In the genomic region with DNA sequence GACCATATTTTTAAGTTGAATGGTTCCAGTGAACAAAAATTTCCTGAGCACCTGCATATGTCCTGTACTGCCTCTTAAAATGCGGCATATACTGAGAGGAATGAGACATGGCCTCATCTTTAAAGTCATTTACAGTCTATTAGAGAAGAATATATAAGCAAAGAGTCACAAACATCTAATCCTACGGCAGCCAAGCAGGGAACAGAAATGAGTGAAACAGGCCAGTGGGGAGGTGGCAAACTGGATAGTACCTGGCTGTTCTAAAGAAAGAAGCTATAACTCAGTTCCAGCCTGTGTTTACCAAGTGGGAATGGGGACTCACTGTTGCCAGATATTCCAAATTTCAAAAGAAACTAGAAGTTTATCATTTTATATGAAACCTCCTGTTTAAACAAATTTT, we compare ENCODE assay signal across 17 cellular contexts.
"Had no signal": no experiment of that assay in that cellular context is flagged by ENCODE, and none has a peak within 500 bp of the region (broad histone marks: within the 10 kb centered on the region; RNA-seq: fewer than 3 reads in every experiment).

No MANE protein-coding gene starts in this region.

- H3K27me3 ChIP-seq: colonic mucosa, stomach, upper lobe of left lung had no signal

- H3K27ac Mint-ChIP-seq: activated naive CD4-positive, alpha-beta T cell treated with anti-CD3 and anti-CD28 coated beads, Interleukin-2, amount 50 U/mL, for 72 hours; activated T-helper 1 cell treated with anti-CD3 and anti-CD28 coated beads, Interleukin-12 subunit alpha, Interleukin-12 subunit beta, Interleukin-2, Interleukin-4 antibody, amounts not matched to agents 30 ng/mL and 10 ng/mL and 1 ng/mL, durations not matched to agents 14 hours and 24 hours and 36 hours; nephron had no signal

- H3K36me3 ChIP-seq: colonic mucosa, lower lobe of right lung, stomach, upper lobe of left lung had no signal

- H3K4me1 Mint-ChIP-seq: nephron had no signal

- H3K27ac ChIP-seq: colonic mucosa, lower lobe of right lung, stomach, upper lobe of left lung had no signal

- H3K4me3 Mint-ChIP-seq: activated T-helper 1 cell treated with anti-CD3 and anti-CD28 coated beads, Interleukin-12 subunit alpha, Interleukin-12 subunit beta, Interleukin-2, Interleukin-4 antibody, amounts not matched to agents 30 ng/mL and 10 ng/mL and 1 ng/mL, durations not matched to agents 14 hours and 24 hours and 36 hours; nephron had no signal

- DNase-seq: activated CD4-positive, alpha-beta T cell treated with anti-CD3 and anti-CD28 coated beads, Interleukin-2, amount 50 U/mL, for 4 hours; activated gamma-delta T cell treated with Interleukin-2 at 50 U/mL for 16 hours; caudate nucleus; colonic mucosa; erythroblast; foreskin melanocyte; glutamatergic neuron; hypothalamus; lower lobe of right lung; midbrain; stimulated activated CD4-positive, alpha-beta T cell treated with anti-CD3 and anti-CD28 coated beads, Interleukin-12 subunit alpha, Interleukin-12 subunit beta, amount 100 ng/mL, for 4 hours; stimulated activated CD4-positive, alpha-beta T cell treated with anti-CD3 and anti-CD28 coated beads, Interleukin-1b, Interleukin-23, amount 100 ng/mL, for 48 hours; stomach; upper lobe of left lung had no signal

- H3K4me3 ChIP-seq: colonic mucosa, lower lobe of right lung, stomach, upper lobe of left lung had no signal

- H3K9me3 Mint-ChIP-seq: activated naive CD4-positive, alpha-beta T cell treated with anti-CD3 and anti-CD28 coated beads, Interleukin-2, amount 50 U/mL, for 72 hours; activated T-helper 1 cell treated with anti-CD3 and anti-CD28 coated beads, Interleukin-12 subunit alpha, Interleukin-12 subunit beta, Interleukin-2, Interleukin-4 antibody, amounts not matched to agents 30 ng/mL and 10 ng/mL and 1 ng/mL, durations not matched to agents 14 hours and 24 hours and 36 hours had no signal

- ATAC-seq: activated naive CD4-positive, alpha-beta T cell treated with anti-CD3 and anti-CD28 coated beads, Interleukin-2, amount 50 U/mL, for 72 hours; lower lobe of right lung had no signal
